Comparison of ENCODE assay signal across 17 cellular contexts in genomic region chr12:8817856-8818255, GRCh38. TPM values are rescaled to one million over a fixed set of nuclear protein-coding genes. Genes with fewer than 3 reads are reported as not detected.
DNase-seq lines count a peak whose midpoint lies in the region; ATAC-seq lines count a peak whose summit lies in the region.
"Had no signal": no experiment of that assay in that cellular context is flagged by ENCODE, and none has a peak within 500 bp of the region (broad histone marks: within the 10 kb centered on the region; RNA-seq: fewer than 3 reads in every experiment).

No MANE protein-coding gene starts in this region.

- H3K27me3 ChIP-seq in adipocyte (replicated peaks; ENCODE audit: control insufficient read depth, insufficient read depth, low read length) (no peaks in the 10 kb centered on the region), trophoblast cell (ENCODE audit: insufficient read depth, low read length) (no peaks in the 10 kb centered on the region)

- H2BK12ac ChIP-seq in trophoblast cell (ENCODE audit: low read length): no peak overlapping the region

- H3K36me3 Mint-ChIP-seq in stimulated activated effector memory CD8-positive, alpha-beta T cell treated with anti-CD3 and anti-CD28 coated beads, Interleukin-12 subunit alpha, Interleukin-12 subunit beta, amount 100 ng/mL, for 72 hours: no peaks in the 10 kb centered on the region
- H3K36me3 Mint-ChIP-seq: CD4-positive, CD25-positive, alpha-beta regulatory T cell had no signal

- H2BK5ac ChIP-seq in trophoblast cell (ENCODE audit: low read depth, low read length, poor library complexity): no peak overlapping the region

- ATAC-seq in esophagus mucosa (peak; percentile 17), HG02623 (IDR thresholded peaks at IDR 0.05; ENCODE audit: unreplicated experiment) (no peak), GM21528 (IDR thresholded peaks at IDR 0.05; ENCODE audit: low FRiP score, unreplicated experiment) (no peak), HG02970 (IDR thresholded peaks at IDR 0.05; ENCODE audit: low FRiP score, unreplicated experiment) (no peak)
- ATAC-seq in stimulated activated effector memory CD8-positive, alpha-beta T cell treated with anti-CD3 and anti-CD28 coated beads, Interleukin-12 subunit alpha, Interleukin-12 subunit beta, amount 100 ng/mL, for 72 hours: no peak
- ATAC-seq: HCT116 had no signal

- H3K18ac ChIP-seq in trophoblast cell (ENCODE audit: low read length): peak overlapping the region; percentile 8

- WGBS in trophoblast cell (ENCODE audit: extremely low coverage, insufficient coverage, insufficient read length): no CpG with 5 or more reads among the region's 1 CpG

- no peaks in the 10 kb centered on the region for H3K4me1 Mint-ChIP-seq in stimulated activated effector memory CD8-positive, alpha-beta T cell treated with anti-CD3 and anti-CD28 coated beads, Interleukin-12 subunit alpha, Interleukin-12 subunit beta, amount 100 ng/mL, for 72 hours
- H3K4me1 Mint-ChIP-seq: CD4-positive, CD25-positive, alpha-beta regulatory T cell had no signal

- peak overlapping the region; percentile 32 for H2BK120ac ChIP-seq in trophoblast cell (ENCODE audit: insufficient read depth, low read length, poor library complexity)

- no peak overlapping the region for H2AFZ ChIP-seq in trophoblast cell (ENCODE audit: insufficient read depth, low read length, poor library complexity)

- no peak overlapping the region for H3K4me2 ChIP-seq in trophoblast cell (ENCODE audit: low read length)

- no peak overlapping the region for H3K4ac ChIP-seq in trophoblast cell (ENCODE audit: low read depth, low read length)

- H3K27ac ChIP-seq in trophoblast cell (ENCODE audit: low read depth, low read length): no peak overlapping the region

- H3K4me3 ChIP-seq in adipocyte (ENCODE audit: low read length): no peak overlapping the region
- no peak overlapping the region for H3K4me3 ChIP-seq in trophoblast cell (ENCODE audit: low read depth, low read length)

- H3K14ac ChIP-seq in trophoblast cell (ENCODE audit: low read length): no peak overlapping the region

- no peak overlapping the region for H4K8ac ChIP-seq in trophoblast cell (ENCODE audit: low read depth, low read length)

- no peaks in the 10 kb centered on the region for H3K9me3 Mint-ChIP-seq in stimulated activated effector memory CD8-positive, alpha-beta T cell treated with anti-CD3 and anti-CD28 coated beads, Interleukin-12 subunit alpha, Interleukin-12 subunit beta, amount 100 ng/mL, for 72 hours
- H3K9me3 Mint-ChIP-seq: CD4-positive, CD25-positive, alpha-beta regulatory T cell had no signal

- no peaks in the 10 kb centered on the region for H3K9me3 ChIP-seq in adipocyte (ENCODE audit: control insufficient read depth, low read length)
- H3K9me3 ChIP-seq in trophoblast cell (ENCODE audit: insufficient read depth, low read depth, low read length): no peaks in the 10 kb centered on the region

- no peak overlapping the region for H3K23ac ChIP-seq in trophoblast cell (ENCODE audit: low read length)

- peaks cover 17% of the 10 kb centered on the region for H3K79me1 ChIP-seq in trophoblast cell (ENCODE audit: low read length)

- peak; percentile 69 for DNase-seq in AG20443 (ENCODE audit: low spot score)
- peak; percentile 61 for DNase-seq in adipocyte (ENCODE audit: low read depth)
- peak; percentile 78 to 91 for DNase-seq in trophoblast cell
- no peak for DNase-seq in stimulated activated effector memory CD8-positive, alpha-beta T cell treated with anti-CD3 and anti-CD28 coated beads, Interleukin-12 subunit alpha, Interleukin-12 subunit beta, amount 100 ng/mL, for 72 hours (ENCODE audit: low spot score in 2 of 2)
- DNase-seq: CD4-positive, CD25-positive, alpha-beta regulatory T cell; DMS53; NCI-H1048; NCI-H146; NCI-H2081 treated with DMSO at 0.1 percent for 48 hours; NCI-H526; RPMI8226 had no signal

- H4K12ac ChIP-seq in trophoblast cell (ENCODE audit: low read depth, low read length): no peak overlapping the region

- H2AK5ac ChIP-seq in trophoblast cell (ENCODE audit: low read length): no peak overlapping the region

- no peak overlapping the region for H3K27ac Mint-ChIP-seq in stimulated activated effector memory CD8-positive, alpha-beta T cell treated with anti-CD3 and anti-CD28 coated beads, Interleukin-12 subunit alpha, Interleukin-12 subunit beta, amount 100 ng/mL, for 72 hours
- H3K27ac Mint-ChIP-seq: CD4-positive, CD25-positive, alpha-beta regulatory T cell had no signal

- no peaks in the 10 kb centered on the region for H3K79me2 ChIP-seq in trophoblast cell (ENCODE audit: control insufficient read depth, insufficient read depth, low read length, poor library complexity)

- no peak overlapping the region for H4K91ac ChIP-seq in trophoblast cell (ENCODE audit: low read depth, low read length)

- no peak overlapping the region for H3K9ac ChIP-seq in adipocyte (ENCODE audit: low read length)
- no peak overlapping the region for H3K9ac ChIP-seq in trophoblast cell (ENCODE audit: low read length)

- H3K36me3 ChIP-seq in adipocyte (ENCODE audit: control insufficient read depth, insufficient read depth, low read length, severe bottlenecking): no peaks in the 10 kb centered on the region
- H3K36me3 ChIP-seq in trophoblast cell (ENCODE audit: control insufficient read depth in 1 of 2, insufficient read depth in 2 of 2, low read length in 2 of 2): no peaks in the 10 kb centered on the region

- no peak overlapping the region for H3K4me3 Mint-ChIP-seq in stimulated activated effector memory CD8-positive, alpha-beta T cell treated with anti-CD3 and anti-CD28 coated beads, Interleukin-12 subunit alpha, Interleukin-12 subunit beta, amount 100 ng/mL, for 72 hours
- H3K4me3 Mint-ChIP-seq: CD4-positive, CD25-positive, alpha-beta regulatory T cell had no signal

- H3K4me1 ChIP-seq in adipocyte (ENCODE audit: control insufficient read depth, insufficient read depth, low read length) (no peaks in the 10 kb centered on the region), trophoblast cell (ENCODE audit: control insufficient read depth in 1 of 2, insufficient read depth in 2 of 2, low read length in 2 of 2) (peaks cover 12 to 19% of the 10 kb centered on the region in 2 experiments)

RNA-seq across cellular contexts. Expression of gene A2ML1, which starts 4.6 kb away (rescaled TPM):
- total RNA-seq in esophagus mucosa: 720 TPM
- 2.9 and 3.1 TPM in 2 replicates for polyA plus RNA-seq in trophoblast cell (2013)
- total RNA-seq: CD4-positive, CD25-positive, alpha-beta regulatory T cell; OCI-LY7 had no signal
- polyA plus RNA-seq: CD4-positive, CD25-positive, alpha-beta regulatory T cell had no signal

Comparison
In these comparisons a context has a peak if more than half of its experiments do, and no peak if none do; other contexts are left out.
1. DNase-seq: peak in AG20443 (single experiment), adipocyte (single experiment) and trophoblast cell (2 of 2); none in stimulated activated effector memory CD8-positive, alpha-beta T cell treated with anti-CD3 and anti-CD28 coated beads, Interleukin-12 subunit alpha, Interleukin-12 subunit beta, amount 100 ng/mL, for 72 hours (0 of 2).